ENCODE assay signal across 8 cellular contexts in the genomic region with DNA sequence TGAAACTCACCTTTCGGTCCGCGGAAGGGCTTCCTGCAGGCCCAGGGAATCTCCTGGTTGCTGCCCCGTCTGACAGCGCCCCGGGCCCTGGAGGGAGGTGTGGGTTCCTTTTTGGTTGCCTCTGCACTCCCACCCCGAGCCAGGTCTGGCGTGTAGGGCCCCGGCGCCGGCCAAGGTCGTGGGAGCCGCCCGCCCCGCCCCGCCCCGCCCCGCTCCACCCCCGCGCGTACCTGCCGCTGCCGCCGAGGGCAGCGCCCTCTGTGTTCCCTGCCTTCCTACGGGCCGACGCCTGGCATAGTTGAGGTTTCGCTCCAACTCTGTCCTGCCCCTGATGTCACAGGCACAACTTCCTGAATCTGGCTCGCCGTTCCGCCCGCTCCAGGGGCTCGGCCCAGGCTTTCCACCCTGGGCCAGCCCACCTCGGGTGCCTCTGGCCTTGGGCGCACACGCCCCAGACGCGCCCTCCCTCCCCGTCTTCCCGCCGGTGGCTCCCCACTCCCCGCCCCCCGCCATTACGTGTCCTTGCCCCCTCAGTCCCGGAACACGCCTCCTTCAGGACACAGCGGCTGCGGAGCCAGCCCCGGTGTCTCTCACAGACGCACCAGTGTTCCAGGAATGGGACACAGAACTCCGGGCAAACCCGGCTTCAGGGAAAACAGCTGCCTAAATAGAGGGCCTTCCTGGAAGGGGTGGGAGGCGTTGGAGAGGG. TPM values are rescaled to one million over a fixed set of nuclear protein-coding genes. Genes with fewer than 3 reads are reported as not detected.
A peak's percentile ranks its signal among the peaks of the same experiment; 100 is the strongest.
DNase-seq lines count a peak whose midpoint lies in the region; ATAC-seq, FAIRE-seq and TF ChIP-seq lines count a peak whose summit lies in the region.

KIAA0040 (minus strand) TSS at position 147 of the 709 bp plus-strand sequence. CDS start 31,763 bp downstream, outside the sequence.

- H3K9me3 ChIP-seq in ES-I3 (ENCODE audit: control insufficient read depth, insufficient read depth, low read length): no peaks in the 10 kb centered on the region
- H3K9me3 ChIP-seq in GM12878 (replicated peaks; ENCODE audit: control insufficient read depth, insufficient read depth, low read length): no peaks in the 10 kb centered on the region
- H3K9me3 ChIP-seq in spleen: no peaks in the 10 kb centered on the region

- no peaks in the 10 kb centered on the region; the same call in 1 of the 2 replicates for H3K4me1 ChIP-seq in ES-I3 (ENCODE audit: insufficient read depth, low read length)
- peaks cover 38% of the 10 kb centered on the region for H3K4me1 ChIP-seq in GM12878 (ENCODE audit: control insufficient read depth, insufficient read depth, low read length)
- peaks cover 31 to 89% (median 75%) of the 10 kb centered on the region in 6 donors for H3K4me1 ChIP-seq in spleen

- DNase-seq in LNCaP clone FGC (ENCODE audit: low read depth) (no peak), T-helper 2 cell (peak; percentile 38 to 74 (median 46)), GM12878 (ENCODE audit: low read depth, low spot score) (no peak), iPS-NIHi11 (ENCODE audit: low spot score) (peak; percentile 86), spleen (peak; percentile 92), epidermal melanocyte (ENCODE audit: insufficient read length, low spot score) (no peak)

- RAD21 ChIA-PET in GM12878 (lab: Charles Lee; ENCODE audit: unreplicated experiment): interaction anchor here (1.0 to 6.2 kb wide), 9 partner anchors 12 to 126 kb away, joined by 3 to 58 read pairs (median 4); no protein-coding TSS in a partner anchor

- H3K27me3 ChIP-seq in GM12878 (replicated peaks in 1 of 2; ENCODE audit: control insufficient read depth in 2 of 2, insufficient read depth in 2 of 2, low read length in 1 of 2) (no peaks in the 10 kb centered on the region), spleen (replicated peaks in 1 of 7) (no peaks in the 10 kb centered on the region)

- H3K4me2 ChIP-seq in GM12878 (ENCODE audit: control insufficient read depth, insufficient read depth): peak within 1 kb of the TSS; percentile 98

- no peaks in the 10 kb centered on the region for H4K20me1 ChIP-seq in GM12878 (ENCODE audit: control insufficient read depth, insufficient read depth)

- no peaks in the 10 kb centered on the region; the same call in 1 of the 2 replicates for H3K36me3 ChIP-seq in ES-I3 (ENCODE audit: insufficient read depth, low read length)
- H3K36me3 ChIP-seq in GM12878 (ENCODE audit: control insufficient read depth in 2 of 2, insufficient read depth in 2 of 2, low read length in 1 of 2): no peaks in the 10 kb centered on the region; a peak in 1 of 4 replicates
- peaks cover 0 to 9% (median 0%) of the 10 kb centered on the region in 6 donors for H3K36me3 ChIP-seq in spleen

- FAIRE-seq in GM12878 (lab: Jason Lieb, UNC): no peak

- peak; percentile 54 for TF ChIP-seq CTCF in LNCaP clone FGC (IDR thresholded peaks at IDR 0.05; ENCODE audit: control insufficient read depth, extremely low read depth, insufficient read depth)
- TF ChIP-seq CTCF in GM12878 (IDR thresholded peaks at IDR 0.05 in 2 of 3, conservative IDR thresholded peaks at IDR 0.05 in 1 of 3; ENCODE audit: control insufficient read depth in 2 of 3, extremely low read depth in 1 of 3, insufficient read depth in 1 of 3, low read depth in 3 of 3, low read length in 3 of 3): peak in 1 of 3 experiments; percentile 27; a peak in 2 of 6 replicates
- TF ChIP-seq CTCF in spleen (IDR thresholded peaks at IDR 0.05 in 8 of 11, conservative IDR thresholded peaks at IDR 0.05 in 3 of 11): peak in 5 of 11 experiments; percentile 14 to 29 (median 26)

- POLR2A ChIA-PET in GM12878 (lab: Charles Lee): interaction anchor here (0.8 to 3.0 kb wide), 2 partner anchors 11 to 51 kb away, joined by 4 to 11 read pairs; no protein-coding TSS in a partner anchor

- 2% methylated on average over 42 of the region's 54 CpGs for WGBS in GM12878 (ENCODE audit: insufficient coverage, insufficient replicate concordance, low lambda C conversion rate, missing lambda C conversion rate)
- 1 to 6% (median 4%) methylated on average over 46 to 54 of the region's 54 CpGs for WGBS in spleen, 5 donors

- TF ChIP-seq POLR2A in GM12878 (IDR thresholded peaks at IDR 0.05; ENCODE audit: low read depth, low read length) (peak; percentile 72), spleen (IDR thresholded peaks at IDR 0.05) (peak in 1 of 3 donors; percentile 28)

- ATAC-seq in GM21717 (IDR thresholded peaks at IDR 0.05; ENCODE audit: unreplicated experiment) (peak; percentile 52), GM12878 (peak; percentile 78)

- SMC1A ChIA-PET in GM12878 (lab: Charles Lee; ENCODE audit: uncharacterized antibody, unreplicated experiment): interaction anchor here (0.8 to 5.7 kb wide), 14 partner anchors 11 to 126 kb away, joined by 3 to 51 read pairs (median 6); no protein-coding TSS in a partner anchor

- no peak for TF ChIP-seq EP300 in GM12878 (IDR thresholded peaks at IDR 0.05; ENCODE audit: borderline replicate concordance in 1 of 2, control insufficient read depth in 1 of 2, low read depth in 2 of 2, low read length in 2 of 2)

- H3K27ac ChIP-seq in GM12878 (ENCODE audit: control insufficient read depth, insufficient read depth) (peak within 1 kb of the TSS; percentile 23), spleen (peak within 1 kb of the TSS; percentile 81 to 95 (median 89))

- H3K4me3 ChIP-seq in LNCaP clone FGC (ENCODE audit: low read depth, low read length) (peak within 1 kb of the TSS; percentile 54), GM12878 (peak within 1 kb of the TSS; percentile 83), spleen (peak within 1 kb of the TSS; percentile 55 to 81 (median 70))

- no peak for TF ChIP-seq RAD21 in GM12878 (IDR thresholded peaks at IDR 0.05; ENCODE audit: insufficient read depth, low read depth, low read length)

- BruUV-seq in GM12878 (replicated peaks; lab: Mats Ljungman, UMichigan): no TSS peak

- in situ Hi-C loops in GM12878 (cut with MboI): no loop called here

- CTCF ChIA-PET in GM12878 (lab: Yijun Ruan, JAX): interaction anchor here (0.7 to 9.1 kb wide), 12 partner anchors 8 to 126 kb away, joined by 3 to 72 read pairs (median 6); no protein-coding TSS in a partner anchor

- peak within 1 kb of the TSS; percentile 92 for H3K9ac ChIP-seq in ES-I3 (ENCODE audit: low read depth, low read length)
- peak within 1 kb of the TSS; percentile 73 for H3K9ac ChIP-seq in GM12878 (ENCODE audit: control insufficient read depth, insufficient read depth, low read length)

- intact Hi-C loops in GM12878 (cut with micrococcal nuclease; ENCODE audit: unreplicated experiment): no loop called here
- intact Hi-C loops in spleen (cut with DNase I; ENCODE audit: low total_unique reads): no loop called here

- H3K79me2 ChIP-seq in GM12878 (ENCODE audit: control insufficient read depth, insufficient read depth, low read length): peaks cover 43% of the 10 kb centered on the region

- peak within 1 kb of the TSS; percentile 91 for H2AFZ ChIP-seq in GM12878 (ENCODE audit: control insufficient read depth, low read depth, low read length)

TF ChIP-seq in GM12878, 131 proteins besides CTCF, POLR2A, EP300 and RAD21 (continues in another document):
- no peak for TF ChIP-seq STAT3 (IDR thresholded peaks at IDR 0.05; ENCODE audit: low read depth, low read length)
- TF ChIP-seq IRF4 (IDR thresholded peaks at IDR 0.05; ENCODE audit: low read depth, low read length): no peak
- TF ChIP-seq HDAC2 (IDR thresholded peaks at IDR 0.05): no peak
- TF ChIP-seq, protein P1, sequence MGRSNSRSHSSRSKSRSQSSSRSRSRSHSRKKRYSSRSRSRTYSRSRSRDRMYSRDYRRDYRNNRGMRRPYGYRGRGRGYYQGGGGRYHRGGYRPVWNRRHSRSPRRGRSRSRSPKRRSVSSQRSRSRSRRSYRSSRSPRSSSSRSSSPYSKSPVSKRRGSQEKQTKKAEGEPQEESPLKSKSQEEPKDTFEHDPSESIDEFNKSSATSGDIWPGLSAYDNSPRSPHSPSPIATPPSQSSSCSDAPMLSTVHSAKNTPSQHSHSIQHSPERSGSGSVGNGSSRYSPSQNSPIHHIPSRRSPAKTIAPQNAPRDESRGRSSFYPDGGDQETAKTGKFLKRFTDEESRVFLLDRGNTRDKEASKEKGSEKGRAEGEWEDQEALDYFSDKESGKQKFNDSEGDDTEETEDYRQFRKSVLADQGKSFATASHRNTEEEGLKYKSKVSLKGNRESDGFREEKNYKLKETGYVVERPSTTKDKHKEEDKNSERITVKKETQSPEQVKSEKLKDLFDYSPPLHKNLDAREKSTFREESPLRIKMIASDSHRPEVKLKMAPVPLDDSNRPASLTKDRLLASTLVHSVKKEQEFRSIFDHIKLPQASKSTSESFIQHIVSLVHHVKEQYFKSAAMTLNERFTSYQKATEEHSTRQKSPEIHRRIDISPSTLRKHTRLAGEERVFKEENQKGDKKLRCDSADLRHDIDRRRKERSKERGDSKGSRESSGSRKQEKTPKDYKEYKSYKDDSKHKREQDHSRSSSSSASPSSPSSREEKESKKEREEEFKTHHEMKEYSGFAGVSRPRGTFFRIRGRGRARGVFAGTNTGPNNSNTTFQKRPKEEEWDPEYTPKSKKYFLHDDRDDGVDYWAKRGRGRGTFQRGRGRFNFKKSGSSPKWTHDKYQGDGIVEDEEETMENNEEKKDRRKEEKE (IDR thresholded peaks at IDR 0.05): no peak
- peak; percentile 22; the same call in 1 of the 2 replicates for TF ChIP-seq HDGF (IDR thresholded peaks at IDR 0.05)
- TF ChIP-seq CREB1 (IDR thresholded peaks at IDR 0.05; ENCODE audit: low read depth): 0 out of 2 replicates have a peak, but pooled peaks have one; percentile 22
- TF ChIP-seq ZNF274 (IDR thresholded peaks at IDR 0.05; ENCODE audit: insufficient read depth, insufficient read length): no peak

RNA-seq across cellular contexts. Expression of gene KIAA0040, which starts in this region (rescaled TPM):
- 19.4 and 22.6 TPM in 2 replicates for total RNA-seq in GM12878 (2013; cell fraction: nucleolus; rRNA removed)
- 22.9 and 24.1 TPM in 2 replicates for total RNA-seq in GM12878 (2014; rRNA removed)
- 23.5 and 24.4 TPM in 2 replicates for total RNA-seq in GM12878 (2014; rRNA removed; fragmentation: Illumina TruSeq; extraction: Trizol)
- total RNA-seq in GM12878 (2021): 29.0 and 29.2 TPM in 2 replicates
- 5.8 TPM for polyA plus RNA-seq in GM12878 (2011; ENCODE audit: low read depth)
- 39.9 and 47.7 TPM in 2 replicates for polyA plus RNA-seq in GM12878 (2011; rRNA removed)
- 44.7 and 45.5 TPM in 2 replicates for polyA plus RNA-seq in GM12878 (2011; cell fraction: cytosol; rRNA removed)
- 28.1 and 33.0 TPM in 2 replicates for polyA plus RNA-seq in GM12878 (2011; cell fraction: nucleus; rRNA removed)
- polyA plus RNA-seq in GM12878 (2012): 7.0 and 11.0 TPM in 2 replicates
- 31.8 and 38.1 TPM in 2 replicates for polyA plus RNA-seq in GM12878 (2014; fragmentation: Illumina TruSeq; extraction: Trizol)
- polyA plus RNA-seq in GM12878 (2014; fragmentation: Nextera tagmentation; extraction: Ambion mirVana): 1 to 10 TPM; 7.6 to 8.3 TPM
- 20.5 and 24.1 TPM in 2 replicates for polyA plus RNA-seq in GM12878 (2014; rRNA removed)
- polyA plus RNA-seq in GM12878 (2016; fragmentation: Nextera tagmentation; extraction: Ambion mirVana): 10 to 100 TPM; 19.7 to 20.3 TPM
- 57.5 and 68.2 TPM in 2 replicates for polyA minus RNA-seq in GM12878 (2011; rRNA and poly(A)+ RNA removed)
- 15.7 and 17.1 TPM in 2 replicates for polyA minus RNA-seq in GM12878 (2011; cell fraction: cytosol; rRNA and poly(A)+ RNA removed)
- polyA minus RNA-seq in GM12878 (2011; cell fraction: nucleus; rRNA and poly(A)+ RNA removed): 14.0 and 17.7 TPM in 2 replicates
- total RNA-seq in spleen: 100 to 1,000 TPM in 1 of 7 donors, 10 to 100 TPM in 6; 45.9 to 111 (median 52.0) TPM
- 10 to 100 TPM; 13.7 to 19.1 (median 18.7) TPM for polyA plus RNA-seq in spleen

Comparison
In these comparisons a context has a peak if more than half of its experiments do, and no peak if none do; other contexts are left out.
1. DNase-seq: peak in T-helper 2 cell (5 of 5), iPS-NIHi11 (single experiment) and spleen (single experiment); none in LNCaP clone FGC (single experiment), GM12878 (single experiment) and epidermal melanocyte (single experiment).
2. Peak in every context shown above with its lines, with median percentiles within 50 percentile points of each other: H3K4me3 ChIP-seq.